18 cellular contexts compared by ENCODE assay signal in genomic region chr22:46598737-46599424, GRCh38. TPM values are rescaled to one million over a fixed set of nuclear protein-coding genes. Genes with fewer than 3 reads are reported as not detected.
DNase-seq lines count a peak whose midpoint lies in the region; ATAC-seq and TF ChIP-seq lines count a peak whose summit lies in the region.
"Had no signal": no experiment of that assay in that cellular context is flagged by ENCODE, and none has a peak within 500 bp of the region (broad histone marks: within the 10 kb centered on the region; RNA-seq: fewer than 3 reads in every experiment).

No MANE protein-coding gene starts in this region.

- H3K4me1 ChIP-seq in DND-41 (ENCODE audit: insufficient read depth, low read length) (peaks cover 47% of the 10 kb centered on the region), gastroesophageal sphincter (peaks cover 0 to 28% (median 0%) of the 10 kb centered on the region in 3 donors), HAP-1 (no peaks in the 10 kb centered on the region)

- no peaks in the 10 kb centered on the region for H3K9me3 Mint-ChIP-seq in CD4-positive, alpha-beta T cell
- H3K9me3 Mint-ChIP-seq in Calu3 (ENCODE audit: low read depth, unreplicated experiment): no peaks in the 10 kb centered on the region

- CTCF ChIA-PET in CD4-positive, alpha-beta T cell (lab: Charles Lee): interaction anchor here (2.3 kb wide), 1 partner anchor 35 kb away, joined by 10 read pairs; no protein-coding TSS in a partner anchor
- CTCF ChIA-PET in Calu3 (lab: Charles Lee): interaction anchor here (0.7 kb wide), 1 partner anchor 35 kb away, joined by 4 read pairs; no protein-coding TSS in a partner anchor

- no peak overlapping the region for H3K4me3 Mint-ChIP-seq in CD4-positive, alpha-beta T cell
- H3K4me3 Mint-ChIP-seq in Calu3 (ENCODE audit: low read depth, unreplicated experiment): no peak overlapping the region

- DNase-seq in DND-41 (no peak), SK-MEL-5 (ENCODE audit: low read depth, low spot score) (peak; percentile 77), sciatic nerve (ENCODE audit: low spot score) (no peak), HAP-1 (ENCODE audit: low spot score in 2 of 2) (no peak), Calu3 (no peak)
- no peak for DNase-seq in CD4-positive, alpha-beta T cell
- no peak for DNase-seq in activated effector memory CD4-positive, alpha-beta T cell treated with Interleukin-2 at 50 U/mL for 16 hours
- DNase-seq: activated CD4-positive, alpha-beta T cell treated with anti-CD3 and anti-CD28 coated beads, Interleukin-2, amount 50 U/mL, for 4 hours; activated effector memory CD4-positive, alpha-beta T cell treated with anti-CD3 and anti-CD28 coated beads, Interleukin-2, amount 50 U/mL, for 16 hours; brain microvascular endothelial cell; DMS79 treated with DMSO at 0.1 percent for 48 hours; GOT3; mesendoderm; NCI-H345; PC-3; stimulated activated CD4-positive, alpha-beta T cell treated with anti-CD3 and anti-CD28 coated beads, Interleukin-1b, Interleukin-23, amount 100 ng/mL, for 48 hours had no signal

- intact Hi-C loops in sciatic nerve (cut with DNase I): no loop called here
- intact Hi-C loops in CD4-positive, alpha-beta T cell (cut with DNase I, micrococcal nuclease): no loop called here
- intact Hi-C loops in Calu3 (cut with micrococcal nuclease; ENCODE audit: unreplicated experiment): no loop called here

- peaks cover 22% of the 10 kb centered on the region for H3K36me3 ChIP-seq in DND-41 (ENCODE audit: insufficient read depth, low read length)
- H3K36me3 ChIP-seq in gastroesophageal sphincter: no peaks in the 10 kb centered on the region
- H3K36me3 ChIP-seq in HAP-1 (replicated peaks): no peaks in the 10 kb centered on the region
- H3K36me3 ChIP-seq: brain microvascular endothelial cell, pancreas had no signal

- TF ChIP-seq EP300 in gastroesophageal sphincter (IDR thresholded peaks at IDR 0.05): no peak

- H3K27me3 Mint-ChIP-seq in CD4-positive, alpha-beta T cell: no peaks in the 10 kb centered on the region
- no peaks in the 10 kb centered on the region for H3K27me3 Mint-ChIP-seq in Calu3 (ENCODE audit: unreplicated experiment)

- ATAC-seq in DND-41 (ENCODE audit: insufficient read depth, low read depth): no peak
- ATAC-seq in gastroesophageal sphincter: peak; percentile 29
- peak; percentile 78 for ATAC-seq in sciatic nerve
- no peak for ATAC-seq in CD4-positive, alpha-beta T cell (ENCODE audit: poor library complexity)
- ATAC-seq: PC-3 had no signal

- no TSS peak for BruUV-seq in Calu3 (replicated peaks; lab: Mats Ljungman, UMichigan)

- in situ Hi-C loops in SK-MEL-5 (cut with HindIII; ENCODE audit: low pct_unique_long_range_greater_than_20kb, low sequenced_read_pairs) (no loop called here), HAP-1 (cut with MboI; ENCODE audit: low sequenced_read_pairs) (no loop called here)

- H3K36me3 Mint-ChIP-seq in CD4-positive, alpha-beta T cell (ENCODE audit: low read depth): no peaks in the 10 kb centered on the region
- peaks cover 12% of the 10 kb centered on the region for H3K36me3 Mint-ChIP-seq in Calu3 (ENCODE audit: insufficient read depth, unreplicated experiment)

- peaks cover 3% of the 10 kb centered on the region for H3K4me1 Mint-ChIP-seq in CD4-positive, alpha-beta T cell (ENCODE audit: low read depth)
- peaks cover 18% of the 10 kb centered on the region for H3K4me1 Mint-ChIP-seq in Calu3 (ENCODE audit: low read depth, unreplicated experiment)

- H3K4me2 ChIP-seq in DND-41 (ENCODE audit: insufficient read depth, low read length): no peak overlapping the region

- H3K4me3 ChIP-seq in DND-41 (ENCODE audit: low read depth in 1 of 2, low read length in 2 of 2) (no peak overlapping the region), gastroesophageal sphincter (no peak overlapping the region), HAP-1 (no peak overlapping the region)
- H3K4me3 ChIP-seq: pancreas had no signal

- H3K27ac Mint-ChIP-seq in CD4-positive, alpha-beta T cell: no peak overlapping the region
- H3K27ac Mint-ChIP-seq in Calu3 (ENCODE audit: unreplicated experiment): no peak overlapping the region

- no peak overlapping the region for H2AFZ ChIP-seq in DND-41 (ENCODE audit: low read depth, low read length)

- POLR2A ChIA-PET in CD4-positive, alpha-beta T cell (lab: Charles Lee): no interaction called here

- H3K27me3 ChIP-seq in DND-41 (ENCODE audit: insufficient read depth, low read length, poor library complexity) (no peaks in the 10 kb centered on the region), gastroesophageal sphincter (no peaks in the 10 kb centered on the region), HAP-1 (ENCODE audit: low read depth) (no peaks in the 10 kb centered on the region)
- no peaks in the 10 kb centered on the region for H3K27me3 ChIP-seq in CD4-positive, alpha-beta T cell (ENCODE audit: control insufficient read depth, insufficient read depth, low read length)
- H3K27me3 ChIP-seq: brain microvascular endothelial cell, pancreas had no signal

- H3K79me2 ChIP-seq in DND-41 (ENCODE audit: insufficient read depth, low read length): peaks cover 90% of the 10 kb centered on the region

- no peaks in the 10 kb centered on the region for H3K9me3 ChIP-seq in DND-41 (ENCODE audit: insufficient read depth, low read length, severe bottlenecking)
- H3K9me3 ChIP-seq in gastroesophageal sphincter: no peaks in the 10 kb centered on the region
- no peaks in the 10 kb centered on the region for H3K9me3 ChIP-seq in HAP-1
- no peaks in the 10 kb centered on the region for H3K9me3 ChIP-seq in CD4-positive, alpha-beta T cell (ENCODE audit: control insufficient read depth, low read length)
- H3K9me3 ChIP-seq: pancreas had no signal

- H3K27ac ChIP-seq in DND-41 (ENCODE audit: low read length) (peak overlapping the region; percentile 59), gastroesophageal sphincter (peak overlapping the region in 1 of 4 donors; percentile 54)
- no peak overlapping the region for H3K27ac ChIP-seq in CD4-positive, alpha-beta T cell (ENCODE audit: low read depth, low read length)
- H3K27ac ChIP-seq: brain microvascular endothelial cell had no signal

- TF ChIP-seq CTCF in DND-41 (IDR thresholded peaks at IDR 0.05; ENCODE audit: borderline replicate concordance, extremely low read depth, low read length, poor library complexity, severe bottlenecking) (peak; percentile 12), gastroesophageal sphincter (IDR thresholded peaks at IDR 0.05) (no peak), Calu3 (IDR thresholded peaks at IDR 0.05; ENCODE audit: unreplicated experiment) (no peak)
- TF ChIP-seq CTCF in CD4-positive, alpha-beta T cell (IDR thresholded peaks at IDR 0.05): no peak

- H3K9ac ChIP-seq in DND-41 (ENCODE audit: low read depth, low read length): no peak overlapping the region

- WGBS in gastroesophageal sphincter (ENCODE audit: low coverage in 1 of 2), 2 donors: 65 to 84% methylated on average over 12 to 17 of the region's 18 CpGs

- TF ChIP-seq POLR2A in gastroesophageal sphincter (IDR thresholded peaks at IDR 0.05): no peak

- no peaks in the 10 kb centered on the region; the same call in none of the 2 replicates for H4K20me1 ChIP-seq in DND-41 (ENCODE audit: insufficient read depth, low read length)

RNA-seq across cellular contexts. Expression of gene GRAMD4, which starts 21.3 kb away (rescaled TPM):
- total RNA-seq in SK-MEL-5 (2014; rRNA removed; shearing (Covaris generic)): 128 and 148 TPM in 2 replicates
- 284 and 312 TPM in 2 replicates for polyA plus RNA-seq in SK-MEL-5 (2015; cell fraction: cytosol; rRNA removed)
- polyA plus RNA-seq in SK-MEL-5 (2015; cell fraction: nucleus; rRNA removed): 287 and 366 TPM in 2 replicates
- total RNA-seq in gastroesophageal sphincter (10 to 100 TPM; 10.8 to 53.3 (median 33.2) TPM), sciatic nerve (51.5 TPM), Calu3 (2022) (61.2 and 63.4 TPM in 2 replicates)
- total RNA-seq in CD4-positive, alpha-beta T cell: 10 to 100 TPM; 13.9 to 15.6 TPM

Comparison
In these comparisons a context has a peak if more than half of its experiments do, and no peak if none do; other contexts are left out.
1. ATAC-seq: peak in gastroesophageal sphincter (single experiment) and sciatic nerve (single experiment); none in DND-41 (single experiment) and CD4-positive, alpha-beta T cell (single experiment).